In genomic region chr17:77364941-77365583, GRCh38 we compare ENCODE assay signal across 11 cellular contexts.
DNase-seq lines count a peak whose midpoint lies in the region; ATAC-seq and TF ChIP-seq lines count a peak whose summit lies in the region.
"Had no signal": no experiment of that assay in that cellular context is flagged by ENCODE, and none has a peak within 500 bp of the region (broad histone marks: within the 10 kb centered on the region; RNA-seq: fewer than 3 reads in every experiment).

No MANE protein-coding gene starts in this region.

- TF ChIP-seq CTCF in fibroblast of lung (conservative IDR thresholded peaks at IDR 0.05 in 1 of 2, IDR thresholded peaks at IDR 0.05 in 1 of 2; ENCODE audit: low read depth in 1 of 2, low read length in 2 of 2) (no peak), GM20000 (IDR thresholded peaks at IDR 0.05; ENCODE audit: extremely low read depth, missing control alignments) (no peak)

- H3K4me1 ChIP-seq in BLaER1 treated with 17β-estradiol and CSF1 and Interleukin-3, amounts not matched to agents 10 nM and 100 nM: peaks cover 68 to 84% (median 73%) of the 10 kb centered on the region in 10 experiments
- peaks cover 24% of the 10 kb centered on the region for H3K4me1 ChIP-seq in fibroblast of lung (ENCODE audit: control insufficient read depth, extremely low read depth, insufficient read depth, low read length)

- peaks cover 35% of the 10 kb centered on the region for H3K4me1 Mint-ChIP-seq in T-helper 17 cell

- no peak overlapping the region; a peak in 1 of 20 replicates for H3K4me3 ChIP-seq in BLaER1 treated with 17β-estradiol and CSF1 and Interleukin-3, amounts not matched to agents 10 nM and 100 nM
- no peak overlapping the region for H3K4me3 ChIP-seq in fibroblast of lung (replicated peaks in 1 of 4; ENCODE audit: control extremely low read depth in 1 of 4, insufficient read depth in 1 of 4, low read depth in 3 of 4, low read length in 4 of 4)

- no peaks in the 10 kb centered on the region for H3K36me3 Mint-ChIP-seq in T-helper 17 cell (ENCODE audit: low read depth)

- 0 out of 22 replicates have a peak, but pooled peaks cover 0 to 4% (median 0%) of the 10 kb centered on the region in 11 experiments for H3K27me3 ChIP-seq in BLaER1 treated with 17β-estradiol and CSF1 and Interleukin-3, amounts not matched to agents 10 nM and 100 nM
- no peaks in the 10 kb centered on the region for H3K27me3 ChIP-seq in fibroblast of lung (ENCODE audit: control insufficient read depth, insufficient read depth, low read length)

- no peak for ATAC-seq in T-helper 17 cell
- no peak for ATAC-seq in sciatic nerve
- no peak for ATAC-seq in HG03469 (IDR thresholded peaks at IDR 0.05; ENCODE audit: unreplicated experiment)
- no peak for ATAC-seq in GM18511 (IDR thresholded peaks at IDR 0.05; ENCODE audit: unreplicated experiment)

- no peak for DNase-seq in T-helper 17 cell
- DNase-seq in fibroblast of lung (ENCODE audit: low read depth in 2 of 2): no peak
- DNase-seq in sciatic nerve (ENCODE audit: low spot score): peak; percentile 14
- DNase-seq in GM20000 (ENCODE audit: low spot score): no peak
- DNase-seq in SW 1271 (lab: John Stamatoyannopoulos, UW): no peak
- DNase-seq: Caco-2; central memory CD4-positive, alpha-beta T cell; Karpas-422 had no signal

- intact Hi-C loops in sciatic nerve (cut with DNase I): no loop called here

- peaks cover 70% of the 10 kb centered on the region for H3K79me2 ChIP-seq in fibroblast of lung (ENCODE audit: control insufficient read depth, insufficient read depth, low read length)

- no peaks in the 10 kb centered on the region for H3K27me3 Mint-ChIP-seq in T-helper 17 cell

- H3K4me3 Mint-ChIP-seq in T-helper 17 cell: peak overlapping the region; percentile 52

- H2AFZ ChIP-seq in fibroblast of lung (ENCODE audit: low read length): no peak overlapping the region

- H3K27ac Mint-ChIP-seq in T-helper 17 cell: peak overlapping the region; percentile 85

- H3K27ac ChIP-seq in BLaER1 treated with 17β-estradiol and CSF1 and Interleukin-3, amounts not matched to agents 10 nM and 100 nM: peak overlapping the region in 5 of 11 experiments; percentile 4 to 53 (median 11); a peak in 4 of 22 replicates
- H3K27ac ChIP-seq in fibroblast of lung (ENCODE audit: insufficient read depth, low read length): peak overlapping the region; percentile 77

- no peaks in the 10 kb centered on the region for H3K9me3 ChIP-seq in BLaER1 treated with 17β-estradiol and CSF1 and Interleukin-3, amounts not matched to agents 10 nM and 100 nM (replicated peaks in 1 of 11)
- H3K9me3 ChIP-seq in T-helper 17 cell (ENCODE audit: control insufficient read depth, low read length, poor library complexity, severe bottlenecking): no peaks in the 10 kb centered on the region
- H3K9me3 ChIP-seq in fibroblast of lung (ENCODE audit: control insufficient read depth, insufficient read depth, low read depth, low read length): no peaks in the 10 kb centered on the region
- H3K9me3 ChIP-seq: Caco-2 had no signal

- H3K9ac ChIP-seq in BLaER1 treated with 17β-estradiol and CSF1 and Interleukin-3, amounts not matched to agents 10 nM and 100 nM: peak overlapping the region in 4 of 11 experiments; percentile 4 to 62 (median 26); a peak in 5 of 22 replicates
- H3K9ac ChIP-seq in fibroblast of lung (ENCODE audit: insufficient read depth, low read length): no peak overlapping the region

- H3K4me2 ChIP-seq in BLaER1 treated with 17β-estradiol and CSF1 and Interleukin-3, amounts not matched to agents 10 nM and 100 nM: peak overlapping the region; percentile 62 to 95 (median 77)
- no peak overlapping the region for H3K4me2 ChIP-seq in fibroblast of lung (ENCODE audit: extremely low read depth, insufficient read depth, low read length)

- no peaks in the 10 kb centered on the region for H3K36me3 ChIP-seq in BLaER1 treated with 17β-estradiol and CSF1 and Interleukin-3, amounts not matched to agents 10 nM and 100 nM
- no peaks in the 10 kb centered on the region for H3K36me3 ChIP-seq in fibroblast of lung (ENCODE audit: control insufficient read depth, insufficient read depth, low read length)

- peaks cover 0 to 100% (median 0%) of the 10 kb centered on the region in 11 experiments; a peak in 8 of 22 replicates for H4K20me1 ChIP-seq in BLaER1 treated with 17β-estradiol and CSF1 and Interleukin-3, amounts not matched to agents 10 nM and 100 nM
- H4K20me1 ChIP-seq in fibroblast of lung (ENCODE audit: control insufficient read depth, extremely low read depth, insufficient read depth, low read length): no peaks in the 10 kb centered on the region
